ENCODE assay signal across 2 cellular contexts in genomic region chr1:228292609-228292911, GRCh38.
TF ChIP-seq lines count a peak whose summit lies in the region.

No MANE protein-coding gene starts in this region.

TF ChIP-seq in IMR-90, 13 proteins besides CTCF, POLR2A, EP300 and RAD21:
- no peak for TF ChIP-seq FOS (IDR thresholded peaks at IDR 0.05; ENCODE audit: low read depth, low read length)
- TF ChIP-seq MAFK (IDR thresholded peaks at IDR 0.05; ENCODE audit: low read depth, low read length), result no peak
- TF ChIP-seq, protein P1, sequence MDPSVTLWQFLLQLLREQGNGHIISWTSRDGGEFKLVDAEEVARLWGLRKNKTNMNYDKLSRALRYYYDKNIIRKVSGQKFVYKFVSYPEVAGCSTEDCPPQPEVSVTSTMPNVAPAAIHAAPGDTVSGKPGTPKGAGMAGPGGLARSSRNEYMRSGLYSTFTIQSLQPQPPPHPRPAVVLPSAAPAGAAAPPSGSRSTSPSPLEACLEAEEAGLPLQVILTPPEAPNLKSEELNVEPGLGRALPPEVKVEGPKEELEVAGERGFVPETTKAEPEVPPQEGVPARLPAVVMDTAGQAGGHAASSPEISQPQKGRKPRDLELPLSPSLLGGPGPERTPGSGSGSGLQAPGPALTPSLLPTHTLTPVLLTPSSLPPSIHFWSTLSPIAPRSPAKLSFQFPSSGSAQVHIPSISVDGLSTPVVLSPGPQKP (IDR thresholded peaks at IDR 0.05; ENCODE audit: borderline replicate concordance, low read depth, low read length), result no peak
- no peak for TF ChIP-seq RFX5 (IDR thresholded peaks at IDR 0.05; ENCODE audit: low read depth, low read length)
- TF ChIP-seq BHLHE40 (IDR thresholded peaks at IDR 0.05; ENCODE audit: low read depth, low read length), result no peak
- no peak for TF ChIP-seq RCOR1 (IDR thresholded peaks at IDR 0.05; ENCODE audit: insufficient replicate concordance, low read length)
- no peak for TF ChIP-seq MAZ (IDR thresholded peaks at IDR 0.05; ENCODE audit: borderline replicate concordance, low read depth, low read length)
- no peak for TF ChIP-seq NFE2L2 (IDR thresholded peaks at IDR 0.05; ENCODE audit: low read depth, low read length)
- no peak for TF ChIP-seq USF2 (IDR thresholded peaks at IDR 0.05; ENCODE audit: low read depth, low read length)
- no peak for TF ChIP-seq MXI1 (IDR thresholded peaks at IDR 0.05; ENCODE audit: borderline replicate concordance, low read depth, low read length)
- TF ChIP-seq CEBPB (IDR thresholded peaks at IDR 0.05; ENCODE audit: low read depth, low read length), result no peak
- no peak for TF ChIP-seq SMC3 (IDR thresholded peaks at IDR 0.05; ENCODE audit: low read depth, low read length)
- TF ChIP-seq CHD1 (IDR thresholded peaks at IDR 0.05; ENCODE audit: low read depth, low read length), result no peak

TF ChIP-seq in SK-N-SH, 30 proteins besides CTCF, POLR2A, EP300 and RAD21:
- TF ChIP-seq JUND (IDR thresholded peaks at IDR 0.05), result no peak
- no peak for TF ChIP-seq POLR2AphosphoS5 (IDR thresholded peaks at IDR 0.05; ENCODE audit: low read depth, low read length)
- no peak for TF ChIP-seq TEAD4 (IDR thresholded peaks at IDR 0.05; ENCODE audit: borderline replicate concordance, insufficient read depth)
- no peak for TF ChIP-seq REST (IDR thresholded peaks at IDR 0.05; ENCODE audit: low read depth, low read length)
- TF ChIP-seq RXRA (IDR thresholded peaks at IDR 0.05; ENCODE audit: borderline replicate concordance, low read depth), result no peak
- no peak for TF ChIP-seq TCF12 (IDR thresholded peaks at IDR 0.05)
- no peak for TF ChIP-seq FOXJ3 (CRISPR knock-in tag; IDR thresholded peaks at IDR 0.05)
- TF ChIP-seq GABPA (IDR thresholded peaks at IDR 0.05; ENCODE audit: low read depth), result no peak
- no peak for TF ChIP-seq MAX (IDR thresholded peaks at IDR 0.05; ENCODE audit: low read depth)
